1 cellular context compared by ENCODE assay signal in the genomic region with DNA sequence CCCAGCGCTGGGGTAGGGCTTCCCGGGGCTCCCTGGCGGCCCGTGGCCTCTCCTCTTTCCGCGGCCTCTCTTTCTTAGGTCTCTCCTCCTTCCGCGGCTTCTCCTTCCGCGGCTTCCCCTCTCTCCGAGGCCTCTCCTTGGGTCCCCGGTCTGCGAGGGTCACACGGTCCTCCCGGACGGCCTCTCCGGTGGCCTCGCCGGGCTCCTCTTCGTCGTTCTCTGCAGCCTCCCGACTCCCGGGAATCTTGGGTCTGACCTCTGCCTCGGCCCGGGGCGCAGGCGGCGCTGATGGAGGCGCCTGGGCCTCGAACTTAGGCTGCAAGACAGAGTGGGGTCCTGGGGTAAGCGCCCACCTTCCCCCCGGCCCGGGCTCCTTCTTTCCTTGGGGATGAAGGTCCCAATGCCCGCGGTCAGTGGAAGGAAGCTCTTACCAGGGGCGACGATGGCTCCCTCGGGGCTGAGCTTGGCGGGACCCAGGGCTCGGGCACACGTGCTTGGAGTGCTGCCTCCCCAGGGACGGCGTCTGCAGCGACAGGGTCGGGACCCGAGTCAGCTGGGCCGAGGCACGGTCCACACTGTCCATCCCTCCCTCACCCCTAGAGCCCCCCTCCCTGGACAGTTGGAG.
TF ChIP-seq lines count a peak whose summit lies in the region.

No MANE protein-coding gene starts in this region.

TF ChIP-seq in HepG2, 621 proteins besides CTCF, POLR2A, EP300 and RAD21 (continues in another document):
- TF ChIP-seq ZNF557 (CRISPR knock-in tag; IDR thresholded peaks at IDR 0.05) (0 out of 2 replicates have a peak, but pooled peaks have one; percentile 44), XRCC5 (optimal IDR thresholded peaks at IDR 0.05; ENCODE audit: low read length) (no peak), ZFP37 (CRISPR knock-in tag; IDR thresholded peaks at IDR 0.05; ENCODE audit: borderline replicate concordance) (0 out of 2 replicates have a peak, but pooled peaks have one; percentile 73), MEIS2 (CRISPR knock-in tag; IDR thresholded peaks at IDR 0.05) (no peak), ZFP41 (CRISPR knock-in tag; IDR thresholded peaks at IDR 0.05; ENCODE audit: borderline replicate concordance) (peak; percentile 82; the same call in 1 of the 2 replicates), ZNF607 (CRISPR knock-in tag; IDR thresholded peaks at IDR 0.05; ENCODE audit: borderline replicate concordance) (peak; percentile 45; the same call in 1 of the 2 replicates), RBFOX2 (IDR thresholded peaks at IDR 0.05; ENCODE audit: low read depth, low read length) (peak; percentile 31; the same call in 1 of the 2 replicates), CREM (IDR thresholded peaks at IDR 0.05) (no peak), CREM (CRISPR knock-in tag; IDR thresholded peaks at IDR 0.05) (no peak), FOXJ3 (CRISPR knock-in tag; IDR thresholded peaks at IDR 0.05; ENCODE audit: borderline replicate concordance) (0 out of 2 replicates have a peak, but pooled peaks have one; percentile 33), SNAI1 (CRISPR knock-in tag; IDR thresholded peaks at IDR 0.05; ENCODE audit: borderline replicate concordance) (0 out of 2 replicates have a peak, but pooled peaks have one; percentile 47), ZNF567 (CRISPR knock-in tag; IDR thresholded peaks at IDR 0.05; ENCODE audit: borderline replicate concordance) (0 out of 2 replicates have a peak, but pooled peaks have one; percentile 28), ZNF350 (CRISPR knock-in tag; IDR thresholded peaks at IDR 0.05; ENCODE audit: borderline replicate concordance, low read depth) (0 out of 2 replicates have a peak, but pooled peaks have one; percentile 69), RCOR2 (CRISPR knock-in tag; IDR thresholded peaks at IDR 0.05) (no peak), HNRNPK (IDR thresholded peaks at IDR 0.05; ENCODE audit: low read depth, low read length, poor library complexity, severe bottlenecking) (no peak), ZZZ3 (CRISPR knock-in tag; IDR thresholded peaks at IDR 0.05; ENCODE audit: borderline replicate concordance) (0 out of 2 replicates have a peak, but pooled peaks have one; percentile 53), ZFP82 (CRISPR knock-in tag; IDR thresholded peaks at IDR 0.05; ENCODE audit: borderline replicate concordance) (0 out of 2 replicates have a peak, but pooled peaks have one; percentile 16), ZNF263 (CRISPR knock-in tag; IDR thresholded peaks at IDR 0.05) (peak; percentile 42; the same call in 1 of the 2 replicates), TP53 (CRISPR knock-in tag; conservative IDR thresholded peaks at IDR 0.05) (0 out of 2 replicates have a peak, but pooled peaks have one; percentile 20)
- TF ChIP-seq, protein P1, sequence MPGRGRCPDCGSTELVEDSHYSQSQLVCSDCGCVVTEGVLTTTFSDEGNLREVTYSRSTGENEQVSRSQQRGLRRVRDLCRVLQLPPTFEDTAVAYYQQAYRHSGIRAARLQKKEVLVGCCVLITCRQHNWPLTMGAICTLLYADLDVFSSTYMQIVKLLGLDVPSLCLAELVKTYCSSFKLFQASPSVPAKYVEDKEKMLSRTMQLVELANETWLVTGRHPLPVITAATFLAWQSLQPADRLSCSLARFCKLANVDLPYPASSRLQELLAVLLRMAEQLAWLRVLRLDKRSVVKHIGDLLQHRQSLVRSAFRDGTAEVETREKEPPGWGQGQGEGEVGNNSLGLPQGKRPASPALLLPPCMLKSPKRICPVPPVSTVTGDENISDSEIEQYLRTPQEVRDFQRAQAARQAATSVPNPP (CRISPR knock-in tag; IDR thresholded peaks at IDR 0.05), result no peak
- TF ChIP-seq, protein P2, sequence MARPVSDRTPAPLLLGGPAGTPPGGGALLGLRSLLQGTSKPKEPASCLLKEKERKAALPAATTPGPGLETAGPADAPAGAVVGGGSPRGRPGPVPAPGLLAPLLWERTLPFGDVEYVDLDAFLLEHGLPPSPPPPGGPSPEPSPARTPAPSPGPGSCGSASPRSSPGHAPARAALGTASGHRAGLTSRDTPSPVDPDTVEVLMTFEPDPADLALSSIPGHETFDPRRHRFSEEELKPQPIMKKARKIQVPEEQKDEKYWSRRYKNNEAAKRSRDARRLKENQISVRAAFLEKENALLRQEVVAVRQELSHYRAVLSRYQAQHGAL (CRISPR knock-in tag; IDR thresholded peaks at IDR 0.05; ENCODE audit: not compliant biosample characterization), result peak; percentile 26
- TF ChIP-seq, protein P3, sequence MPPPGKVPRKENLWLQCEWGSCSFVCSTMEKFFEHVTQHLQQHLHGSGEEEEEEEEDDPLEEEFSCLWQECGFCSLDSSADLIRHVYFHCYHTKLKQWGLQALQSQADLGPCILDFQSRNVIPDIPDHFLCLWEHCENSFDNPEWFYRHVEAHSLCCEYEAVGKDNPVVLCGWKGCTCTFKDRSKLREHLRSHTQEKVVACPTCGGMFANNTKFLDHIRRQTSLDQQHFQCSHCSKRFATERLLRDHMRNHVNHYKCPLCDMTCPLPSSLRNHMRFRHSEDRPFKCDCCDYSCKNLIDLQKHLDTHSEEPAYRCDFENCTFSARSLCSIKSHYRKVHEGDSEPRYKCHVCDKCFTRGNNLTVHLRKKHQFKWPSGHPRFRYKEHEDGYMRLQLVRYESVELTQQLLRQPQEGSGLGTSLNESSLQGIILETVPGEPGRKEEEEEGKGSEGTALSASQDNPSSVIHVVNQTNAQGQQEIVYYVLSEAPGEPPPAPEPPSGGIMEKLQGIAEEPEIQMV (CRISPR knock-in tag; IDR thresholded peaks at IDR 0.05; ENCODE audit: low read depth), result peak; percentile 51; the same call in 1 of the 2 replicates
- TF ChIP-seq, protein P4, sequence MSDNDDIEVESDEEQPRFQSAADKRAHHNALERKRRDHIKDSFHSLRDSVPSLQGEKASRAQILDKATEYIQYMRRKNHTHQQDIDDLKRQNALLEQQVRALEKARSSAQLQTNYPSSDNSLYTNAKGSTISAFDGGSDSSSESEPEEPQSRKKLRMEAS (IDR thresholded peaks at IDR 0.05), result peak; percentile 87
- TF ChIP-seq, protein P5, sequence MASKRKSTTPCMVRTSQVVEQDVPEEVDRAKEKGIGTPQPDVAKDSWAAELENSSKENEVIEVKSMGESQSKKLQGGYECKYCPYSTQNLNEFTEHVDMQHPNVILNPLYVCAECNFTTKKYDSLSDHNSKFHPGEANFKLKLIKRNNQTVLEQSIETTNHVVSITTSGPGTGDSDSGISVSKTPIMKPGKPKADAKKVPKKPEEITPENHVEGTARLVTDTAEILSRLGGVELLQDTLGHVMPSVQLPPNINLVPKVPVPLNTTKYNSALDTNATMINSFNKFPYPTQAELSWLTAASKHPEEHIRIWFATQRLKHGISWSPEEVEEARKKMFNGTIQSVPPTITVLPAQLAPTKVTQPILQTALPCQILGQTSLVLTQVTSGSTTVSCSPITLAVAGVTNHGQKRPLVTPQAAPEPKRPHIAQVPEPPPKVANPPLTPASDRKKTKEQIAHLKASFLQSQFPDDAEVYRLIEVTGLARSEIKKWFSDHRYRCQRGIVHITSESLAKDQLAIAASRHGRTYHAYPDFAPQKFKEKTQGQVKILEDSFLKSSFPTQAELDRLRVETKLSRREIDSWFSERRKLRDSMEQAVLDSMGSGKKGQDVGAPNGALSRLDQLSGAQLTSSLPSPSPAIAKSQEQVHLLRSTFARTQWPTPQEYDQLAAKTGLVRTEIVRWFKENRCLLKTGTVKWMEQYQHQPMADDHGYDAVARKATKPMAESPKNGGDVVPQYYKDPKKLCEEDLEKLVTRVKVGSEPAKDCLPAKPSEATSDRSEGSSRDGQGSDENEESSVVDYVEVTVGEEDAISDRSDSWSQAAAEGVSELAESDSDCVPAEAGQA (IDR thresholded peaks at IDR 0.05; ENCODE audit: low read depth), result no peak
- TF ChIP-seq, protein P5 (CRISPR knock-in tag; IDR thresholded peaks at IDR 0.05; ENCODE audit: borderline replicate concordance), result peak; percentile 84; the same call in 1 of the 2 replicates
- TF ChIP-seq, protein P6, sequence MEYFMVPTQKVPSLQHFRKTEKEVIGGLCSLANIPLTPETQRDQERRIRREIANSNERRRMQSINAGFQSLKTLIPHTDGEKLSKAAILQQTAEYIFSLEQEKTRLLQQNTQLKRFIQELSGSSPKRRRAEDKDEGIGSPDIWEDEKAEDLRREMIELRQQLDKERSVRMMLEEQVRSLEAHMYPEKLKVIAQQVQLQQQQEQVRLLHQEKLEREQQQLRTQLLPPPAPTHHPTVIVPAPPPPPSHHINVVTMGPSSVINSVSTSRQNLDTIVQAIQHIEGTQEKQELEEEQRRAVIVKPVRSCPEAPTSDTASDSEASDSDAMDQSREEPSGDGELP (IDR thresholded peaks at IDR 0.05; ENCODE audit: borderline replicate concordance, low read depth), result peak; percentile 8; the same call in 1 of the 2 replicates
- TF ChIP-seq, protein P7, sequence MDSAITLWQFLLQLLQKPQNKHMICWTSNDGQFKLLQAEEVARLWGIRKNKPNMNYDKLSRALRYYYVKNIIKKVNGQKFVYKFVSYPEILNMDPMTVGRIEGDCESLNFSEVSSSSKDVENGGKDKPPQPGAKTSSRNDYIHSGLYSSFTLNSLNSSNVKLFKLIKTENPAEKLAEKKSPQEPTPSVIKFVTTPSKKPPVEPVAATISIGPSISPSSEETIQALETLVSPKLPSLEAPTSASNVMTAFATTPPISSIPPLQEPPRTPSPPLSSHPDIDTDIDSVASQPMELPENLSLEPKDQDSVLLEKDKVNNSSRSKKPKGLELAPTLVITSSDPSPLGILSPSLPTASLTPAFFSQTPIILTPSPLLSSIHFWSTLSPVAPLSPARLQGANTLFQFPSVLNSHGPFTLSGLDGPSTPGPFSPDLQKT (CRISPR knock-in tag; IDR thresholded peaks at IDR 0.05; ENCODE audit: borderline replicate concordance), result 0 out of 2 replicates have a peak, but pooled peaks have one; percentile 21
- TF ChIP-seq, protein P8, sequence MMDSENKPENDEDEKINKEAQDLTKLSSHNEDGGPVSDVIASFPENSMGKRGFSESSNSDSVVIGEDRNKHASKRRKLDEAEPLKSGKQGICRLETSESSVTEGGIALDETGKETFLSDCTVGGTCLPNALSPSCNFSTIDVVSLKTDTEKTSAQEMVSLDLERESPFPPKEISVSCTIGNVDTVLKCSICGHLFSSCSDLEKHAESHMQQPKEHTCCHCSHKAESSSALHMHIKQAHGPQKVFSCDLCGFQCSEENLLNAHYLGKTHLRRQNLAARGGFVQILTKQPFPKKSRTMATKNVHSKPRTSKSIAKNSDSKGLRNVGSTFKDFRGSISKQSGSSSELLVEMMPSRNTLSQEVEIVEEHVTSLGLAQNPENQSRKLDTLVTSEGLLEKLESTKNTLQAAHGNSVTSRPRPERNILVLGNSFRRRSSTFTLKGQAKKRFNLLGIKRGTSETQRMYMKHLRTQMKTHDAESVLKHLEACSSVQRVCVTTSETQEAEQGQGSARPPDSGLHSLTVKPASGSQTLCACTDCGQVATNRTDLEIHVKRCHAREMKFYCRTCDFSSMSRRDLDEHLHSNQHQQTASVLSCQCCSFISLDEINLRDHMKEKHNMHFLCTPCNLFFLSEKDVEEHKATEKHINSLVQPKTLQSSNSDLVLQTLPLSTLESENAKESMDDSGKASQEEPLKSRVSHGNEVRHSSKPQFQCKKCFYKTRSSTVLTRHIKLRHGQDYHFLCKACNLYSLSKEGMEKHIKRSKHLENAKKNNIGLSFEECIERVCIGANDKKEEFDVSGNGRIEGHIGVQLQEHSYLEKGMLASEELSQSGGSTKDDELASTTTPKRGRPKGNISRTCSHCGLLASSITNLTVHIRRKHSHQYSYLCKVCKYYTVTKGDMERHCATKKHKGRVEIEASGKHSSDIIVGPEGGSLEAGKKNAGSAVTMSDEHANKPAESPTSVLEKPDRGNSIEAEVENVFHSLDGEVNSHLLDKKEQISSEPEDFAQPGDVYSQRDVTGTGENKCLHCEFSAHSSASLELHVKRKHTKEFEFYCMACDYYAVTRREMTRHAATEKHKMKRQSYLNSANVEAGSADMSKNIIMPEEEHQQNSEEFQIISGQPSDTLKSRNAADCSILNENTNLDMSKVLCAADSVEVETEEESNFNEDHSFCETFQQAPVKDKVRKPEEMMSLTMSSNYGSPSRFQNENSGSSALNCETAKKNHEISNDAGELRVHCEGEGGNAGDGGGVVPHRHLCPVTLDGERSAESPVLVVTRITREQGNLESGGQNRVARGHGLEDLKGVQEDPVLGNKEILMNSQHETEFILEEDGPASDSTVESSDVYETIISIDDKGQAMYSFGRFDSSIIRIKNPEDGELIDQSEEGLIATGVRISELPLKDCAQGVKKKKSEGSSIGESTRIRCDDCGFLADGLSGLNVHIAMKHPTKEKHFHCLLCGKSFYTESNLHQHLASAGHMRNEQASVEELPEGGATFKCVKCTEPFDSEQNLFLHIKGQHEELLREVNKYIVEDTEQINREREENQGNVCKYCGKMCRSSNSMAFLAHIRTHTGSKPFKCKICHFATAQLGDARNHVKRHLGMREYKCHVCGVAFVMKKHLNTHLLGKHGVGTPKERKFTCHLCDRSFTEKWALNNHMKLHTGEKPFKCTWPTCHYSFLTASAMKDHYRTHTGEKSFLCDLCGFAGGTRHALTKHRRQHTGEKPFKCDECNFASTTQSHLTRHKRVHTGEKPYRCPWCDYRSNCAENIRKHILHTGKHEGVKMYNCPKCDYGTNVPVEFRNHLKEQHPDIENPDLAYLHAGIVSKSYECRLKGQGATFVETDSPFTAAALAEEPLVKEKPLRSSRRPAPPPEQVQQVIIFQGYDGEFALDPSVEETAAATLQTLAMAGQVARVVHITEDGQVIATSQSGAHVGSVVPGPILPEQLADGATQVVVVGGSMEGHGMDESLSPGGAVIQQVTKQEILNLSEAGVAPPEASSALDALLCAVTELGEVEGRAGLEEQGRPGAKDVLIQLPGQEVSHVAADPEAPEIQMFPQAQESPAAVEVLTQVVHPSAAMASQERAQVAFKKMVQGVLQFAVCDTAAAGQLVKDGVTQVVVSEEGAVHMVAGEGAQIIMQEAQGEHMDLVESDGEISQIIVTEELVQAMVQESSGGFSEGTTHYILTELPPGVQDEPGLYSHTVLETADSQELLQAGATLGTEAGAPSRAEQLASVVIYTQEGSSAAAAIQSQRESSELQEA (CRISPR knock-in tag; IDR thresholded peaks at IDR 0.05; ENCODE audit: not compliant biosample characterization), result no peak
- TF ChIP-seq, protein P9, sequence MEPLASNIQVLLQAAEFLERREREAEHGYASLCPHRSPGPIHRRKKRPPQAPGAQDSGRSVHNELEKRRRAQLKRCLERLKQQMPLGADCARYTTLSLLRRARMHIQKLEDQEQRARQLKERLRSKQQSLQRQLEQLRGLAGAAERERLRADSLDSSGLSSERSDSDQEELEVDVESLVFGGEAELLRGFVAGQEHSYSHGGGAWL (CRISPR knock-in tag; IDR thresholded peaks at IDR 0.05), result peak; percentile 47; the same call in 1 of the 2 replicates
